8 cellular contexts compared by ENCODE assay signal in genomic region chr10:132396495-132397035, GRCh38. TPM values are rescaled to one million over a fixed set of nuclear protein-coding genes. Genes with fewer than 3 reads are reported as not detected.
DNase-seq lines count a peak whose midpoint lies in the region; ATAC-seq and TF ChIP-seq lines count a peak whose summit lies in the region.

No MANE protein-coding gene starts in this region.

- peak overlapping the region; percentile 44 for H3K4me3 ChIP-seq in AG10803 (ENCODE audit: low read length)
- peak overlapping the region; percentile 55 for H3K4me3 ChIP-seq in HUES6 (ENCODE audit: low read depth, low read length)
- H3K4me3 ChIP-seq in dorsolateral prefrontal cortex = peak overlapping the region; percentile 25 to 85 (median 61)
- H3K4me3 ChIP-seq in mesodermal cell (ENCODE audit: extremely low read depth, insufficient read depth, low read length, poor library complexity, severe bottlenecking) = peak overlapping the region; percentile 49
- peak overlapping the region in 4 of 5 donors; percentile 49 to 64 (median 52) for H3K4me3 ChIP-seq in subcutaneous abdominal adipose tissue (ENCODE audit: low read depth in 1 of 5, low read length in 5 of 5)

- no peak overlapping the region for H3K27ac ChIP-seq in HUES6 (ENCODE audit: low read depth, low read length)
- peak overlapping the region in 57 of 59 donors; percentile 29 to 95 (median 84) for H3K27ac ChIP-seq in dorsolateral prefrontal cortex
- H3K27ac ChIP-seq in mesodermal cell (ENCODE audit: low read depth, low read length, severe bottlenecking) = peak overlapping the region; percentile 36
- H3K27ac ChIP-seq in subcutaneous abdominal adipose tissue (ENCODE audit: low read depth, low read length) = peak overlapping the region; percentile 92

- H3K27me3 ChIP-seq in HUES6 (ENCODE audit: control insufficient read depth, insufficient read depth, low read length) (peaks cover 13% of the 10 kb centered on the region), dorsolateral prefrontal cortex (no peaks in the 10 kb centered on the region), subcutaneous abdominal adipose tissue (ENCODE audit: control insufficient read depth in 5 of 5, insufficient read depth in 4 of 5, low read length in 5 of 5) (no peaks in the 10 kb centered on the region)

- peak; percentile 38 for ATAC-seq in GM19328 (IDR thresholded peaks at IDR 0.05; ENCODE audit: unreplicated experiment)
- ATAC-seq in activated CD4-positive, CD25-positive, alpha-beta regulatory T cell treated with anti-CD3 and anti-CD28 coated beads, Interleukin-2, amount 50 U/mL, for 24 hours = peak; percentile 64 to 68
- ATAC-seq in GM18870 (IDR thresholded peaks at IDR 0.05; ENCODE audit: unreplicated experiment) = no peak

- H3K36me3 ChIP-seq in HUES6 (ENCODE audit: control insufficient read depth, insufficient read depth, low read length) (no peaks in the 10 kb centered on the region), mesodermal cell (ENCODE audit: control insufficient read depth, insufficient read depth, low read length) (no peaks in the 10 kb centered on the region), subcutaneous abdominal adipose tissue (ENCODE audit: control insufficient read depth in 5 of 5, insufficient read depth in 5 of 5, low read length in 5 of 5) (no peaks in the 10 kb centered on the region)

- TF ChIP-seq CTCF in AG10803 (conservative IDR thresholded peaks at IDR 0.05; ENCODE audit: low read length) (no peak; the same call in 1 of the 2 replicates), dorsolateral prefrontal cortex (IDR thresholded peaks at IDR 0.05 in 54 of 56, conservative IDR thresholded peaks at IDR 0.05 in 2 of 56; ENCODE audit: low read depth in 1 of 56, partially characterized antibody in 56 of 56) (peak in 8 of 56 donors; percentile 11 to 39 (median 20))

- H3K9me3 ChIP-seq in HUES6 (ENCODE audit: control insufficient read depth, insufficient read depth, low read depth, low read length) (no peaks in the 10 kb centered on the region), mesodermal cell (ENCODE audit: control insufficient read depth, low read length) (no peaks in the 10 kb centered on the region), subcutaneous abdominal adipose tissue (ENCODE audit: control insufficient read depth in 5 of 5, low read length in 5 of 5) (no peaks in the 10 kb centered on the region)

- intact Hi-C loops in dorsolateral prefrontal cortex (cut with DNase I) = loop anchor here in 1 of 2 donors (10.0 kb wide), 1 partner anchor 238 kb away; no protein-coding TSS in a partner anchor

- no peak overlapping the region for H3K9ac ChIP-seq in HUES6 (ENCODE audit: low read length)
- peak overlapping the region in 2 of 5 donors; percentile 70 to 85 for H3K9ac ChIP-seq in subcutaneous abdominal adipose tissue (ENCODE audit: low read length in 5 of 5)

- DNase-seq in AG10803 (ENCODE audit: low read depth) (peak; percentile 42), dorsolateral prefrontal cortex (peak in 1 of 10 donors; percentile 37)

- WGBS in mesodermal cell (ENCODE audit: insufficient coverage in 2 of 2), 2 experiments = 0% methylated on average over 16 to 30 of the region's 80 CpGs

- H3K4me1 ChIP-seq in HUES6 (ENCODE audit: control insufficient read depth, insufficient read depth, low read length) = peaks cover 26% of the 10 kb centered on the region; the same call in 1 of the 2 replicates
- H3K4me1 ChIP-seq in mesodermal cell (ENCODE audit: control insufficient read depth, insufficient read depth, low read length, poor library complexity, severe bottlenecking) = peaks cover 13% of the 10 kb centered on the region
- H3K4me1 ChIP-seq in subcutaneous abdominal adipose tissue (ENCODE audit: control insufficient read depth in 5 of 5, insufficient read depth in 5 of 5, low read length in 5 of 5) = peaks cover 4 to 68% (median 58%) of the 10 kb centered on the region in 5 donors

RNA-seq across cellular contexts. Expression of gene PWWP2B, which starts 0.4 kb away (rescaled TPM):
- total RNA-seq in dorsolateral prefrontal cortex = 10 to 100 TPM in 118 of 120 experiments, 1 to 10 TPM in 2; 7.7 to 28.3 (median 17.8) TPM
- 12.4 TPM for polyA plus RNA-seq in mesodermal cell (2013, experiment 1 of 2)
- polyA plus RNA-seq in mesodermal cell (2013, experiment 2 of 2) = 10.1 TPM
